Comparison of ENCODE assay signal across 1 cellular context in genomic region chr19:17555929-17556813, GRCh38.
TF ChIP-seq lines count a peak whose summit lies in the region.

No MANE protein-coding gene starts in this region.

TF ChIP-seq in HepG2, 621 proteins besides CTCF, POLR2A, EP300 and RAD21 (continued from another document and continues in another):
- TF ChIP-seq ZNF546 (CRISPR knock-in tag; conservative IDR thresholded peaks at IDR 0.05) (no peak), TCF12 (IDR thresholded peaks at IDR 0.05) (no peak), TCF12 (CRISPR knock-in tag; IDR thresholded peaks at IDR 0.05) (peak; percentile 60; the same call in 1 of the 2 replicates), NFIC (IDR thresholded peaks at IDR 0.05; ENCODE audit: low read length) (no peak), POLR2G (IDR thresholded peaks at IDR 0.05; ENCODE audit: low read depth, low read length) (0 out of 2 replicates have a peak, but pooled peaks have one; percentile 11), ZNF251 (CRISPR knock-in tag; IDR thresholded peaks at IDR 0.05) (no peak), NR2C2 (CRISPR knock-in tag; IDR thresholded peaks at IDR 0.05; ENCODE audit: borderline replicate concordance) (no peak), HOXD1 (CRISPR knock-in tag; IDR thresholded peaks at IDR 0.05) (no peak; the same call in 1 of the 2 replicates), ZNF614 (CRISPR knock-in tag; IDR thresholded peaks at IDR 0.05; ENCODE audit: borderline replicate concordance) (no peak), ZNF737 (CRISPR knock-in tag; IDR thresholded peaks at IDR 0.05; ENCODE audit: borderline replicate concordance) (no peak), SOX13 (IDR thresholded peaks at IDR 0.05) (no peak), SOX13 (CRISPR knock-in tag; conservative IDR thresholded peaks at IDR 0.05 in 1 of 2, IDR thresholded peaks at IDR 0.05 in 1 of 2) (no peak), AGO1 (IDR thresholded peaks at IDR 0.05; ENCODE audit: low read depth, low read length, poor library complexity, severe bottlenecking) (no peak), SNAPC2 (CRISPR knock-in tag; IDR thresholded peaks at IDR 0.05) (no peak), POGZ (CRISPR knock-in tag; IDR thresholded peaks at IDR 0.05) (no peak), ZNF607 (CRISPR knock-in tag; IDR thresholded peaks at IDR 0.05; ENCODE audit: borderline replicate concordance) (no peak; the same call in 1 of the 2 replicates), ZNF281 (CRISPR knock-in tag; IDR thresholded peaks at IDR 0.05; ENCODE audit: borderline replicate concordance) (no peak; the same call in 1 of the 2 replicates), ZNF839 (CRISPR knock-in tag; IDR thresholded peaks at IDR 0.05; ENCODE audit: borderline replicate concordance) (no peak), ZNF362 (CRISPR knock-in tag; IDR thresholded peaks at IDR 0.05; ENCODE audit: borderline replicate concordance) (no peak; the same call in 1 of the 2 replicates), ZNF75D (CRISPR knock-in tag; IDR thresholded peaks at IDR 0.05; ENCODE audit: borderline replicate concordance) (no peak), ZNF567 (CRISPR knock-in tag; IDR thresholded peaks at IDR 0.05; ENCODE audit: borderline replicate concordance) (no peak), ZNF691 (CRISPR knock-in tag; IDR thresholded peaks at IDR 0.05; ENCODE audit: borderline replicate concordance, low read depth) (peak; percentile 5; the same call in 1 of the 2 replicates), ZNF296 (CRISPR knock-in tag; conservative IDR thresholded peaks at IDR 0.05) (no peak), ZBTB42 (CRISPR knock-in tag; IDR thresholded peaks at IDR 0.05) (no peak), ZNF383 (CRISPR knock-in tag; IDR thresholded peaks at IDR 0.05; ENCODE audit: borderline replicate concordance) (no peak), RCOR2 (CRISPR knock-in tag; IDR thresholded peaks at IDR 0.05) (no peak), NR2F2 (IDR thresholded peaks at IDR 0.05; ENCODE audit: borderline replicate concordance, low read depth) (no peak), ZSCAN9 (CRISPR knock-in tag; IDR thresholded peaks at IDR 0.05; ENCODE audit: borderline replicate concordance) (no peak), FUBP1 (CRISPR knock-in tag; IDR thresholded peaks at IDR 0.05; ENCODE audit: borderline replicate concordance) (no peak)
- TF ChIP-seq, protein P1, sequence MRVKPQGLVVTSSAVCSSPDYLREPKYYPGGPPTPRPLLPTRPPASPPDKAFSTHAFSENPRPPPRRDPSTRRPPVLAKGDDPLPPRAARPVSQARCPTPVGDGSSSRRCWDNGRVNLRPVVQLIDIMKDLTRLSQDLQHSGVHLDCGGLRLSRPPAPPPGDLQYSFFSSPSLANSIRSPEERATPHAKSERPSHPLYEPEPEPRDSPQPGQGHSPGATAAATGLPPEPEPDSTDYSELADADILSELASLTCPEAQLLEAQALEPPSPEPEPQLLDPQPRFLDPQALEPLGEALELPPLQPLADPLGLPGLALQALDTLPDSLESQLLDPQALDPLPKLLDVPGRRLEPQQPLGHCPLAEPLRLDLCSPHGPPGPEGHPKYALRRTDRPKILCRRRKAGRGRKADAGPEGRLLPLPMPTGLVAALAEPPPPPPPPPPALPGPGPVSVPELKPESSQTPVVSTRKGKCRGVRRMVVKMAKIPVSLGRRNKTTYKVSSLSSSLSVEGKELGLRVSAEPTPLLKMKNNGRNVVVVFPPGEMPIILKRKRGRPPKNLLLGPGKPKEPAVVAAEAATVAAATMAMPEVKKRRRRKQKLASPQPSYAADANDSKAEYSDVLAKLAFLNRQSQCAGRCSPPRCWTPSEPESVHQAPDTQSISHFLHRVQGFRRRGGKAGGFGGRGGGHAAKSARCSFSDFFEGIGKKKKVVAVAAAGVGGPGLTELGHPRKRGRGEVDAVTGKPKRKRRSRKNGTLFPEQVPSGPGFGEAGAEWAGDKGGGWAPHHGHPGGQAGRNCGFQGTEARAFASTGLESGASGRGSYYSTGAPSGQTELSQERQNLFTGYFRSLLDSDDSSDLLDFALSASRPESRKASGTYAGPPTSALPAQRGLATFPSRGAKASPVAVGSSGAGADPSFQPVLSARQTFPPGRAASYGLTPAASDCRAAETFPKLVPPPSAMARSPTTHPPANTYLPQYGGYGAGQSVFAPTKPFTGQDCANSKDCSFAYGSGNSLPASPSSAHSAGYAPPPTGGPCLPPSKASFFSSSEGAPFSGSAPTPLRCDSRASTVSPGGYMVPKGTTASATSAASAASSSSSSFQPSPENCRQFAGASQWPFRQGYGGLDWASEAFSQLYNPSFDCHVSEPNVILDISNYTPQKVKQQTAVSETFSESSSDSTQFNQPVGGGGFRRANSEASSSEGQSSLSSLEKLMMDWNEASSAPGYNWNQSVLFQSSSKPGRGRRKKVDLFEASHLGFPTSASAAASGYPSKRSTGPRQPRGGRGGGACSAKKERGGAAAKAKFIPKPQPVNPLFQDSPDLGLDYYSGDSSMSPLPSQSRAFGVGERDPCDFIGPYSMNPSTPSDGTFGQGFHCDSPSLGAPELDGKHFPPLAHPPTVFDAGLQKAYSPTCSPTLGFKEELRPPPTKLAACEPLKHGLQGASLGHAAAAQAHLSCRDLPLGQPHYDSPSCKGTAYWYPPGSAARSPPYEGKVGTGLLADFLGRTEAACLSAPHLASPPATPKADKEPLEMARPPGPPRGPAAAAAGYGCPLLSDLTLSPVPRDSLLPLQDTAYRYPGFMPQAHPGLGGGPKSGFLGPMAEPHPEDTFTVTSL (CRISPR knock-in tag; IDR thresholded peaks at IDR 0.05; ENCODE audit: borderline replicate concordance): no peak
- TF ChIP-seq, protein P2, sequence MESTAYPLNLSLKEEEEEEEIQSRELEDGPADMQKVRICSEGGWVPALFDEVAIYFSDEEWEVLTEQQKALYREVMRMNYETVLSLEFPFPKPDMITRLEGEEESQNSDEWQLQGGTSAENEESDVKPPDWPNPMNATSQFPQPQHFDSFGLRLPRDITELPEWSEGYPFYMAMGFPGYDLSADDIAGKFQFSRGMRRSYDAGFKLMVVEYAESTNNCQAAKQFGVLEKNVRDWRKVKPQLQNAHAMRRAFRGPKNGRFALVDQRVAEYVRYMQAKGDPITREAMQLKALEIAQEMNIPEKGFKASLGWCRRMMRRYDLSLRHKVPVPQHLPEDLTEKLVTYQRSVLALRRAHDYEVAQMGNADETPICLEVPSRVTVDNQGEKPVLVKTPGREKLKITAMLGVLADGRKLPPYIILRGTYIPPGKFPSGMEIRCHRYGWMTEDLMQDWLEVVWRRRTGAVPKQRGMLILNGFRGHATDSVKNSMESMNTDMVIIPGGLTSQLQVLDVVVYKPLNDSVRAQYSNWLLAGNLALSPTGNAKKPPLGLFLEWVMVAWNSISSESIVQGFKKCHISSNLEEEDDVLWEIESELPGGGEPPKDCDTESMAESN (CRISPR knock-in tag; conservative IDR thresholded peaks at IDR 0.05): 0 out of 2 replicates have a peak, but pooled peaks have one; percentile 61
- TF ChIP-seq, protein P3, sequence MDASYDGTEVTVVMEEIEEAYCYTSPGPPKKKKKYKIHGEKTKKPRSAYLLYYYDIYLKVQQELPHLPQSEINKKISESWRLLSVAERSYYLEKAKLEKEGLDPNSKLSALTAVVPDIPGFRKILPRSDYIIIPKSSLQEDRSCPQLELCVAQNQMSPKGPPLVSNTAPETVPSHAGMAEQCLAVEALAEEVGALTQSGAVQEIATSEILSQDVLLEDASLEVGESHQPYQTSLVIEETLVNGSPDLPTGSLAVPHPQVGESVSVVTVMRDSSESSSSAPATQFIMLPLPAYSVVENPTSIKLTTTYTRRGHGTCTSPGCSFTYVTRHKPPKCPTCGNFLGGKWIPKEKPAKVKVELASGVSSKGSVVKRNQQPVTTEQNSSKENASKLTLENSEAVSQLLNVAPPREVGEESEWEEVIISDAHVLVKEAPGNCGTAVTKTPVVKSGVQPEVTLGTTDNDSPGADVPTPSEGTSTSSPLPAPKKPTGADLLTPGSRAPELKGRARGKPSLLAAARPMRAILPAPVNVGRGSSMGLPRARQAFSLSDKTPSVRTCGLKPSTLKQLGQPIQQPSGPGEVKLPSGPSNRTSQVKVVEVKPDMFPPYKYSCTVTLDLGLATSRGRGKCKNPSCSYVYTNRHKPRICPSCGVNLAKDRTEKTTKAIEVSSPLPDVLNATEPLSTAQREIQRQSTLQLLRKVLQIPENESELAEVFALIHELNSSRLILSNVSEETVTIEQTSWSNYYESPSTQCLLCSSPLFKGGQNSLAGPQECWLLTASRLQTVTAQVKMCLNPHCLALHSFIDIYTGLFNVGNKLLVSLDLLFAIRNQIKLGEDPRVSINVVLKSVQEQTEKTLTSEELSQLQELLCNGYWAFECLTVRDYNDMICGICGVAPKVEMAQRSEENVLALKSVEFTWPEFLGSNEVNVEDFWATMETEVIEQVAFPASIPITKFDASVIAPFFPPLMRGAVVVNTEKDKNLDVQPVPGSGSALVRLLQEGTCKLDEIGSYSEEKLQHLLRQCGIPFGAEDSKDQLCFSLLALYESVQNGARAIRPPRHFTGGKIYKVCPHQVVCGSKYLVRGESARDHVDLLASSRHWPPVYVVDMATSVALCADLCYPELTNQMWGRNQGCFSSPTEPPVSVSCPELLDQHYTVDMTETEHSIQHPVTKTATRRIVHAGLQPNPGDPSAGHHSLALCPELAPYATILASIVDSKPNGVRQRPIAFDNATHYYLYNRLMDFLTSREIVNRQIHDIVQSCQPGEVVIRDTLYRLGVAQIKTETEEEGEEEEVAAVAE (CRISPR knock-in tag; IDR thresholded peaks at IDR 0.05; ENCODE audit: borderline replicate concordance): no peak
- TF ChIP-seq, protein P4, sequence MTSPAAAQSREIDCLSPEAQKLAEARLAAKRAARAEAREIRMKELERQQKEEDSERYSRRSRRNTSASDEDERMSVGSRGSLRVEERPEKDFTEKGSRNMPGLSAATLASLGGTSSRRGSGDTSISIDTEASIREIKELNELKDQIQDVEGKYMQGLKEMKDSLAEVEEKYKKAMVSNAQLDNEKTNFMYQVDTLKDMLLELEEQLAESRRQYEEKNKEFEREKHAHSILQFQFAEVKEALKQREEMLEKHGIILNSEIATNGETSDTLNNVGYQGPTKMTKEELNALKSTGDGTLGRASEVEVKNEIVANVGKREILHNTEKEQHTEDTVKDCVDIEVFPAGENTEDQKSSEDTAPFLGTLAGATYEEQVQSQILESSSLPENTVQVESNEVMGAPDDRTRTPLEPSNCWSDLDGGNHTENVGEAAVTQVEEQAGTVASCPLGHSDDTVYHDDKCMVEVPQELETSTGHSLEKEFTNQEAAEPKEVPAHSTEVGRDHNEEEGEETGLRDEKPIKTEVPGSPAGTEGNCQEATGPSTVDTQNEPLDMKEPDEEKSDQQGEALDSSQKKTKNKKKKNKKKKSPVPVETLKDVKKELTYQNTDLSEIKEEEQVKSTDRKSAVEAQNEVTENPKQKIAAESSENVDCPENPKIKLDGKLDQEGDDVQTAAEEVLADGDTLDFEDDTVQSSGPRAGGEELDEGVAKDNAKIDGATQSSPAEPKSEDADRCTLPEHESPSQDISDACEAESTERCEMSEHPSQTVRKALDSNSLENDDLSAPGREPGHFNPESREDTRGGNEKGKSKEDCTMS (CRISPR knock-in tag; conservative IDR thresholded peaks at IDR 0.05): no peak
- TF ChIP-seq, protein P5, sequence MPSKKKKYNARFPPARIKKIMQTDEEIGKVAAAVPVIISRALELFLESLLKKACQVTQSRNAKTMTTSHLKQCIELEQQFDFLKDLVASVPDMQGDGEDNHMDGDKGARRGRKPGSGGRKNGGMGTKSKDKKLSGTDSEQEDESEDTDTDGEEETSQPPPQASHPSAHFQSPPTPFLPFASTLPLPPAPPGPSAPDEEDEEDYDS (CRISPR knock-in tag; IDR thresholded peaks at IDR 0.05): 0 out of 2 replicates have a peak, but pooled peaks have one; percentile 25
- TF ChIP-seq, protein P6, sequence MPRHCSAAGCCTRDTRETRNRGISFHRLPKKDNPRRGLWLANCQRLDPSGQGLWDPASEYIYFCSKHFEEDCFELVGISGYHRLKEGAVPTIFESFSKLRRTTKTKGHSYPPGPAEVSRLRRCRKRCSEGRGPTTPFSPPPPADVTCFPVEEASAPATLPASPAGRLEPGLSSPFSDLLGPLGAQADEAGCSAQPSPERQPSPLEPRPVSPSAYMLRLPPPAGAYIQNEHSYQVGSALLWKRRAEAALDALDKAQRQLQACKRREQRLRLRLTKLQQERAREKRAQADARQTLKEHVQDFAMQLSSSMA (CRISPR knock-in tag; IDR thresholded peaks at IDR 0.05): 0 out of 2 replicates have a peak, but pooled peaks have one; percentile 30
